17 cellular contexts compared by ENCODE assay signal in genomic region chr2:150495993-150496627, GRCh38. TPM values are rescaled to one million over a fixed set of nuclear protein-coding genes. Genes with fewer than 3 reads are reported as not detected.
DNase-seq lines count a peak whose midpoint lies in the region; ATAC-seq, FAIRE-seq and TF ChIP-seq lines count a peak whose summit lies in the region.
"Had no signal": no experiment of that assay in that cellular context is flagged by ENCODE, and none has a peak within 500 bp of the region (broad histone marks: within the 10 kb centered on the region; RNA-seq: fewer than 3 reads in every experiment).

No MANE protein-coding gene starts in this region.

- no peak overlapping the region for H2BK15ac ChIP-seq in mesendoderm (replicated peaks; ENCODE audit: low read depth)

- no peaks in the 10 kb centered on the region for H3K79me2 ChIP-seq in astrocyte (ENCODE audit: insufficient read depth, low read length)
- H3K79me2 ChIP-seq in mesendoderm (ENCODE audit: control insufficient read depth, insufficient read depth, low read length): no peaks in the 10 kb centered on the region

- H3K36me3 ChIP-seq in astrocyte (ENCODE audit: insufficient read depth, low read length) (no peaks in the 10 kb centered on the region), SJCRH30 (no peaks in the 10 kb centered on the region), mesendoderm (ENCODE audit: control insufficient read depth, insufficient read depth, low read length) (no peaks in the 10 kb centered on the region)
- H3K36me3 ChIP-seq: BLaER1, upper lobe of left lung had no signal

- H3K4me1 Mint-ChIP-seq in astrocyte (ENCODE audit: low read depth, unreplicated experiment): peaks cover 19% of the 10 kb centered on the region
- H3K4me1 Mint-ChIP-seq: activated CD8-positive, alpha-beta memory T cell treated with anti-CD3 and anti-CD28 coated beads, Interleukin-2, amount 10 ng/mL, durations not matched to agents 7 days and 5 days had no signal

- H3K56ac ChIP-seq in mesendoderm (ENCODE audit: low read length): no peak overlapping the region

- H3K9ac ChIP-seq in astrocyte (ENCODE audit: low read length) (peak overlapping the region; percentile 77), mesendoderm (ENCODE audit: low read length) (no peak overlapping the region)
- H3K9ac ChIP-seq: BLaER1 had no signal

- no peak overlapping the region for H4K5ac ChIP-seq in mesendoderm (ENCODE audit: low read length)

- H4K20me1 ChIP-seq in astrocyte (ENCODE audit: insufficient read depth, low read length): no peaks in the 10 kb centered on the region
- H4K20me1 ChIP-seq: BLaER1 had no signal

- no peaks in the 10 kb centered on the region for H3K27me3 ChIP-seq in astrocyte (ENCODE audit: insufficient read depth, low read length)
- H3K27me3 ChIP-seq in SJCRH30: no peaks in the 10 kb centered on the region
- peaks cover 2% of the 10 kb centered on the region for H3K27me3 ChIP-seq in mesendoderm (ENCODE audit: insufficient read depth, low read length, poor library complexity)
- H3K27me3 ChIP-seq: BLaER1, upper lobe of left lung had no signal

- no peak overlapping the region for H4K8ac ChIP-seq in mesendoderm (ENCODE audit: low read depth, low read length)

- H3K4ac ChIP-seq in mesendoderm (ENCODE audit: low read depth, low read length): no peak overlapping the region

- H3K4me2 ChIP-seq in astrocyte (ENCODE audit: low read length) (peak overlapping the region; percentile 71), mesendoderm (ENCODE audit: low read length) (no peak overlapping the region)
- H3K4me2 ChIP-seq: BLaER1 had no signal

- H3K4me1 ChIP-seq in astrocyte (ENCODE audit: insufficient read depth, low read length) (peaks cover 19% of the 10 kb centered on the region), SJCRH30 (no peaks in the 10 kb centered on the region), mesendoderm (ENCODE audit: control insufficient read depth, low read depth, low read length) (no peaks in the 10 kb centered on the region)
- H3K4me1 ChIP-seq: BLaER1, upper lobe of left lung had no signal

- WGBS in mesendoderm (ENCODE audit: extremely low coverage, insufficient coverage, low lambda C conversion rate): no CpG with 5 or more reads among the region's 7 CpGs

- H3K36me3 Mint-ChIP-seq in astrocyte (ENCODE audit: low read depth, unreplicated experiment): no peaks in the 10 kb centered on the region
- H3K36me3 Mint-ChIP-seq: activated CD8-positive, alpha-beta memory T cell treated with anti-CD3 and anti-CD28 coated beads, Interleukin-2, amount 10 ng/mL, durations not matched to agents 7 days and 5 days had no signal

- no peaks in the 10 kb centered on the region for H3K79me1 ChIP-seq in mesendoderm (ENCODE audit: low read length)

- H2BK5ac ChIP-seq in mesendoderm (ENCODE audit: low read length): no peak overlapping the region

- peak; percentile 94 for FAIRE-seq in astrocyte (lab: Jason Lieb, UNC)
- FAIRE-seq: G401.6 had no signal

- H3K4me3 Mint-ChIP-seq in astrocyte (ENCODE audit: unreplicated experiment): peak overlapping the region; percentile 50
- H3K4me3 Mint-ChIP-seq: activated CD8-positive, alpha-beta memory T cell treated with anti-CD3 and anti-CD28 coated beads, Interleukin-2, amount 10 ng/mL, durations not matched to agents 7 days and 5 days; effector memory CD8-positive, alpha-beta T cell; nephron; T-helper 2 cell treated with Interferon-gamma antibody and Interleukin-4, amounts not matched to agents 5 μg/mL and 100 μg/mL, for 36 hours had no signal

- H3K9me3 ChIP-seq in astrocyte (ENCODE audit: insufficient read depth, low read depth, low read length) (no peaks in the 10 kb centered on the region), SJCRH30 (replicated peaks) (no peaks in the 10 kb centered on the region)
- H3K9me3 ChIP-seq: BLaER1, upper lobe of left lung had no signal

- DNase-seq in AG08395 (ENCODE audit: low spot score) (peak; percentile 87), LHCN-M2 (ENCODE audit: low read depth) (peak; percentile 86), astrocyte (ENCODE audit: low read depth) (peak; percentile 98), iris pigment epithelial cell (ENCODE audit: low read depth) (peak; percentile 97), SJCRH30 (no peak), mesendoderm (no peak)
- DNase-seq in activated naive CD4-positive, alpha-beta T cell treated with Interleukin-2 at 50 U/mL for 16 hours: no peak
- DNase-seq: activated CD8-positive, alpha-beta memory T cell treated with anti-CD3 and anti-CD28 coated beads, Interleukin-2, amount 10 ng/mL, durations not matched to agents 7 days and 5 days; effector memory CD8-positive, alpha-beta T cell; islet precursor cell; NCI-H1694 treated with DMSO at 0.1 percent for 48 hours; upper lobe of left lung had no signal

- ATAC-seq in HG02884 (IDR thresholded peaks at IDR 0.05; ENCODE audit: unreplicated experiment): no peak
- ATAC-seq: activated CD8-positive, alpha-beta memory T cell treated with anti-CD3 and anti-CD28 coated beads, Interleukin-2, amount 10 ng/mL, durations not matched to agents 7 days and 5 days; effector memory CD8-positive, alpha-beta T cell had no signal

- TF ChIP-seq CTCF in astrocyte (IDR thresholded peaks at IDR 0.05; ENCODE audit: insufficient read depth, low read depth, low read length): no peak

- no peaks in the 10 kb centered on the region for H3K9me3 Mint-ChIP-seq in astrocyte (ENCODE audit: unreplicated experiment)
- H3K9me3 Mint-ChIP-seq: effector memory CD8-positive, alpha-beta T cell; nephron; T-helper 2 cell treated with Interferon-gamma antibody and Interleukin-4, amounts not matched to agents 5 μg/mL and 100 μg/mL, for 36 hours had no signal

- H3K4me3 ChIP-seq in astrocyte (ENCODE audit: insufficient read depth, low read depth, low read length) (peak overlapping the region; percentile 34), SJCRH30 (no peak overlapping the region), mesendoderm (ENCODE audit: low read length) (no peak overlapping the region)
- H3K4me3 ChIP-seq: BLaER1, upper lobe of left lung had no signal

- H3K18ac ChIP-seq in mesendoderm (ENCODE audit: low read length): no peak overlapping the region

- peak overlapping the region; percentile 96 for H3K27ac ChIP-seq in astrocyte (ENCODE audit: low read depth, low read length)
- no peak overlapping the region for H3K27ac ChIP-seq in SJCRH30
- H3K27ac ChIP-seq in mesendoderm (ENCODE audit: low read depth, low read length): no peak overlapping the region
- H3K27ac ChIP-seq: BLaER1, upper lobe of left lung had no signal

- H3K27me3 Mint-ChIP-seq in astrocyte (ENCODE audit: low read depth, unreplicated experiment): no peaks in the 10 kb centered on the region
- H3K27me3 Mint-ChIP-seq: activated CD8-positive, alpha-beta memory T cell treated with anti-CD3 and anti-CD28 coated beads, Interleukin-2, amount 10 ng/mL, durations not matched to agents 7 days and 5 days; effector memory CD8-positive, alpha-beta T cell had no signal

- H3K27ac Mint-ChIP-seq in astrocyte (ENCODE audit: unreplicated experiment): peak overlapping the region; percentile 96
- H3K27ac Mint-ChIP-seq: activated CD8-positive, alpha-beta memory T cell treated with anti-CD3 and anti-CD28 coated beads, Interleukin-2, amount 10 ng/mL, durations not matched to agents 7 days and 5 days; effector memory CD8-positive, alpha-beta T cell; nephron; T-helper 2 cell treated with Interferon-gamma antibody and Interleukin-4, amounts not matched to agents 5 μg/mL and 100 μg/mL, for 36 hours had no signal

- peak overlapping the region; percentile 12 for H2AFZ ChIP-seq in astrocyte (ENCODE audit: low read depth, low read length)

- no peak overlapping the region for H2AK5ac ChIP-seq in mesendoderm (ENCODE audit: low read length)

- no peak overlapping the region for H2BK120ac ChIP-seq in mesendoderm (ENCODE audit: low read depth, low read length)

- no peak overlapping the region for H3K23ac ChIP-seq in mesendoderm (ENCODE audit: low read length)

RNA-seq across cellular contexts. Expression of gene RND3, which starts 8.6 kb away (rescaled TPM):
- total RNA-seq in LHCN-M2 (2014; rRNA removed) (96.0 and 133 TPM in 2 replicates), astrocyte (92.0 and 117 TPM in 2 replicates)
- 39.0 TPM for polyA plus RNA-seq in LHCN-M2 (2012)
- 31.7 and 43.4 TPM in 2 replicates for total RNA-seq in SJCRH30 (2014; rRNA removed; shearing (Covaris generic))
- polyA plus RNA-seq in mesendoderm (2013, experiment 1 of 2): 31.8 TPM
- polyA plus RNA-seq in mesendoderm (2013, experiment 2 of 2): 37.3 TPM
- total RNA-seq: activated CD8-positive, alpha-beta memory T cell treated with anti-CD3 and anti-CD28 coated beads, Interleukin-2, amount 10 ng/mL, durations not matched to agents 7 days and 5 days had no signal

Comparison
In these comparisons a context has a peak if more than half of its experiments do, and no peak if none do; other contexts are left out.
1. DNase-seq: peak in AG08395 (single experiment), LHCN-M2 (single experiment), astrocyte (single experiment) and iris pigment epithelial cell (single experiment); none in activated naive CD4-positive, alpha-beta T cell treated with Interleukin-2 at 50 U/mL for 16 hours (single experiment), SJCRH30 (0 of 2) and mesendoderm (single experiment).